Comparison of ENCODE assay signal across 10 cellular contexts in the genomic region with DNA sequence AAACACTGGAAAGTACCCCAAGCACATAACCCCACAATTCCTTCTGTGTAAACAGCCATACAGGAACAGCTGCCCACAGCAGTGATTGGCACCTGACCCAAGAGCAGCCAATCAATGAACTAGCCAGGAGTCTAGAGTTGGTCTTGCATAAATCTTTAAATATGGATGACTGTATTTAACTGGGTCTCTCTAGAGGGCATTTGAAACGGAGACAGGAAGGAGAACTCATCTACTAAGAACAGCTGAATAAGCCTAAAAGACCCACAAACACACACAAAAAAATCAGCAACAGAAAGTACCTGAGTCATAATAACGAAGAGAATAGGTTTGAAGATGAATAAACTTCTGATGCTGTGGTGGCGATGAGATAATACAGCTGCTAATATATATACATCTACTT. TPM values are rescaled to one million over a fixed set of nuclear protein-coding genes. Genes with fewer than 3 reads are reported as not detected.
DNase-seq lines count a peak whose midpoint lies in the region; ATAC-seq and TF ChIP-seq lines count a peak whose summit lies in the region.
"Had no signal": no experiment of that assay in that cellular context is flagged by ENCODE, and none has a peak within 500 bp of the region (broad histone marks: within the 10 kb centered on the region; RNA-seq: fewer than 3 reads in every experiment).

No MANE protein-coding gene starts in this region.

- no peaks in the 10 kb centered on the region for H3K27me3 ChIP-seq in colonic mucosa

- no peaks in the 10 kb centered on the region for H3K9me3 ChIP-seq in colonic mucosa
- H3K9me3 ChIP-seq: thoracic aorta had no signal

- DNase-seq in dermis blood vessel endothelial cell (peak; percentile 34), NCI-H1105 (lab: John Stamatoyannopoulos, UW) (no peak), colonic mucosa (no peak)
- DNase-seq: foreskin melanocyte had no signal

- no peak overlapping the region for H3K4me3 ChIP-seq in colonic mucosa
- H3K4me3 ChIP-seq: thoracic aorta had no signal

- no peaks in the 10 kb centered on the region for H3K4me1 ChIP-seq in colonic mucosa

- no peak overlapping the region for H3K27ac ChIP-seq in colonic mucosa
- H3K27ac ChIP-seq: thoracic aorta had no signal

- H3K9ac ChIP-seq in colonic mucosa (ENCODE audit: low read depth in 2 of 2, low read length in 2 of 2) = no peak overlapping the region

- TF ChIP-seq CTCF in colonic mucosa (IDR thresholded peaks at IDR 0.05) = no peak

- ATAC-seq in GM18519 (IDR thresholded peaks at IDR 0.05; ENCODE audit: low FRiP score, unreplicated experiment) = peak; percentile 60
- peak; percentile 65 for ATAC-seq in GM21367 (IDR thresholded peaks at IDR 0.05; ENCODE audit: unreplicated experiment)
- peak; percentile 50 for ATAC-seq in HG03175 (IDR thresholded peaks at IDR 0.05; ENCODE audit: unreplicated experiment)
- no peak for ATAC-seq in esophagus mucosa
- ATAC-seq: HCT116 had no signal

- no peaks in the 10 kb centered on the region for H3K36me3 ChIP-seq in colonic mucosa
- H3K36me3 ChIP-seq: thoracic aorta had no signal

- intact Hi-C loops in colonic mucosa (cut with DNase I) = no loop called here

RNA-seq across cellular contexts. Expression of a gene that starts 49.0 kb away (rescaled TPM):
- 16.0 and 28.5 TPM in 2 replicates for total RNA-seq in dermis blood vessel endothelial cell
- total RNA-seq in esophagus mucosa = 17.9 TPM
- 10 to 100 TPM; 17.7 to 20.4 TPM for total RNA-seq in colonic mucosa
